In genomic region chr1:67431156-67431765, GRCh38 we compare ENCODE assay signal across 8 cellular contexts. TPM values are rescaled to one million over a fixed set of nuclear protein-coding genes. Genes with fewer than 3 reads are reported as not detected.
A peak's percentile ranks its signal among the peaks of the same experiment; 100 is the strongest.
DNase-seq lines count a peak whose midpoint lies in the region; ATAC-seq and TF ChIP-seq lines count a peak whose summit lies in the region.

No MANE protein-coding gene starts in this region.

- no peaks in the 10 kb centered on the region for H3K9me3 ChIP-seq in CD4-positive, CD25-positive, alpha-beta regulatory T cell (ENCODE audit: control insufficient read depth in 2 of 2, low read length in 2 of 2)
- no peaks in the 10 kb centered on the region for H3K9me3 ChIP-seq in neural cell (ENCODE audit: low read length)

- H3K9ac ChIP-seq in neural cell (ENCODE audit: low read length), result peak overlapping the region; percentile 23

- TF ChIP-seq RAD21 in neural cell (conservative IDR thresholded peaks at IDR 0.05), result no peak

- H3K4me1 Mint-ChIP-seq in CD4-positive, CD25-positive, alpha-beta regulatory T cell, result peaks cover 10 to 39% (median 27%) of the 10 kb centered on the region in 4 donors

- H3K27ac Mint-ChIP-seq in CD4-positive, CD25-positive, alpha-beta regulatory T cell, result peak overlapping the region; percentile 98 to 100 (median 99)

- H3K4me1 ChIP-seq in CD4-positive, CD25-positive, alpha-beta regulatory T cell (ENCODE audit: control insufficient read depth, insufficient read depth, low read length, poor library complexity, severe bottlenecking), result peaks cover 31% of the 10 kb centered on the region

- peak overlapping the region; percentile 97 for H3K27ac ChIP-seq in CD4-positive, CD25-positive, alpha-beta regulatory T cell (ENCODE audit: insufficient read depth, low read length, poor library complexity, severe bottlenecking)
- peak overlapping the region in 52 of 59 donors; percentile 28 to 95 (median 86) for H3K27ac ChIP-seq in dorsolateral prefrontal cortex
- H3K27ac ChIP-seq in neural cell (ENCODE audit: low read length), result no peak overlapping the region

- TF ChIP-seq CTCF in LNCaP clone FGC (IDR thresholded peaks at IDR 0.05; ENCODE audit: control insufficient read depth, extremely low read depth, insufficient read depth) (no peak), dorsolateral prefrontal cortex (IDR thresholded peaks at IDR 0.05 in 54 of 56, conservative IDR thresholded peaks at IDR 0.05 in 2 of 56; ENCODE audit: low read depth in 1 of 56, partially characterized antibody in 56 of 56) (no peak), neural cell (IDR thresholded peaks at IDR 0.05; ENCODE audit: poor library complexity, severe bottlenecking) (no peak)

- H3K4me3 ChIP-seq in CD4-positive, CD25-positive, alpha-beta regulatory T cell (ENCODE audit: low read depth, low read length), result peak overlapping the region; percentile 92
- H3K4me3 ChIP-seq in LNCaP clone FGC (ENCODE audit: low read depth, low read length) (peak overlapping the region; percentile 88), dorsolateral prefrontal cortex (peak overlapping the region; percentile 62 to 96 (median 86)), neural cell (ENCODE audit: low read length) (peak overlapping the region; percentile 72)

- peaks cover 32% of the 10 kb centered on the region for H3K79me2 ChIP-seq in neural cell (replicated peaks; ENCODE audit: insufficient read depth, low read length)

- no peaks in the 10 kb centered on the region for H3F3A ChIP-seq in neural cell (ENCODE audit: insufficient read depth, low read length, poor library complexity, severe bottlenecking)

- no peaks in the 10 kb centered on the region for H3K36me3 ChIP-seq in CD4-positive, CD25-positive, alpha-beta regulatory T cell (ENCODE audit: control insufficient read depth, insufficient read depth, low read length)
- no peaks in the 10 kb centered on the region for H3K36me3 ChIP-seq in neural cell (ENCODE audit: insufficient read depth, low read length)

- intact Hi-C loops in dorsolateral prefrontal cortex (cut with DNase I), result loop anchor here in 1 of 2 donors (10.0 kb wide), 1 partner anchor 254 kb away; the partner anchor contains the start of gene GADD45A

- H3K9me2 ChIP-seq in neural cell (ENCODE audit: insufficient read depth, low read length), result no peaks in the 10 kb centered on the region

- H3K27me3 ChIP-seq in CD4-positive, CD25-positive, alpha-beta regulatory T cell (ENCODE audit: control insufficient read depth, insufficient read depth, low read length), result no peaks in the 10 kb centered on the region
- H3K27me3 ChIP-seq in dorsolateral prefrontal cortex (no peaks in the 10 kb centered on the region), neural cell (ENCODE audit: insufficient read depth, low read depth, low read length) (no peaks in the 10 kb centered on the region)

- H3K9me3 Mint-ChIP-seq in CD4-positive, CD25-positive, alpha-beta regulatory T cell, result no peaks in the 10 kb centered on the region

- peaks cover 6% of the 10 kb centered on the region for H3K27me3 Mint-ChIP-seq in CD4-positive, CD25-positive, alpha-beta regulatory T cell

- ATAC-seq in CD4-positive, CD25-positive, alpha-beta regulatory T cell (ENCODE audit: low read depth in 2 of 2), result no peak
- ATAC-seq in HG03520 (IDR thresholded peaks at IDR 0.05; ENCODE audit: unreplicated experiment) (no peak), GM18511 (IDR thresholded peaks at IDR 0.05; ENCODE audit: unreplicated experiment) (no peak)

- no peak for TF ChIP-seq EP300 in neural cell (conservative IDR thresholded peaks at IDR 0.05; ENCODE audit: poor library complexity, severe bottlenecking)

- H3K4me2 ChIP-seq in neural cell (ENCODE audit: low read length), result peak overlapping the region; percentile 57

- H4K20me1 ChIP-seq in neural cell (ENCODE audit: insufficient read depth), result peaks cover 28% of the 10 kb centered on the region

- H2AFZ ChIP-seq in neural cell (ENCODE audit: low read depth, low read length), result peak overlapping the region; percentile 82

- peaks cover 6% of the 10 kb centered on the region for H3K36me3 Mint-ChIP-seq in CD4-positive, CD25-positive, alpha-beta regulatory T cell

- H3K4me3 Mint-ChIP-seq in CD4-positive, CD25-positive, alpha-beta regulatory T cell, result peak overlapping the region; percentile 95 to 100 (median 96)

- DNase-seq in CD4-positive, CD25-positive, alpha-beta regulatory T cell, result no peak
- DNase-seq in LNCaP clone FGC (ENCODE audit: low read depth) (no peak), dorsolateral prefrontal cortex (no peak), foreskin melanocyte (no peak), RKO (ENCODE audit: low spot score) (no peak)

TF ChIP-seq in neural cell, 6 proteins besides CTCF, POLR2A, EP300 and RAD21:
- no peak for TF ChIP-seq TAF1 (IDR thresholded peaks at IDR 0.05; ENCODE audit: low read depth)
- no peak for TF ChIP-seq EZH2 (IDR thresholded peaks at IDR 0.05; ENCODE audit: borderline replicate concordance, insufficient read depth, low read length, poor library complexity, severe bottlenecking)
- no peak for TF ChIP-seq REST (IDR thresholded peaks at IDR 0.05; ENCODE audit: borderline replicate concordance)
- TF ChIP-seq MXI1 (conservative IDR thresholded peaks at IDR 0.05; ENCODE audit: poor library complexity, severe bottlenecking), result no peak
- no peak for TF ChIP-seq SMC3 (conservative IDR thresholded peaks at IDR 0.05; ENCODE audit: poor library complexity)
- TF ChIP-seq POLR2AphosphoS5 (IDR thresholded peaks at IDR 0.05), result no peak

RNA-seq across cellular contexts. Expression of gene SERBP1, which starts 1.1 kb away (rescaled TPM):
- 148 TPM for total RNA-seq in CD4-positive, CD25-positive, alpha-beta regulatory T cell
- 100 to 1,000 TPM; 131 to 139 (median 137) TPM for polyA plus RNA-seq in CD4-positive, CD25-positive, alpha-beta regulatory T cell
- 100 to 1,000 TPM in 8 of 120 experiments, 10 to 100 TPM in 112; 69.2 to 109 (median 88.4) TPM for total RNA-seq in dorsolateral prefrontal cortex
- polyA plus RNA-seq in neural cell, result 128 and 150 TPM in 2 replicates
- 179 and 211 TPM in 2 replicates for polyA minus RNA-seq in neural cell
